ENCODE assay signal across 11 cellular contexts in genomic region chr22:50544746-50545253, GRCh38. TPM values are rescaled to one million over a fixed set of nuclear protein-coding genes. Genes with fewer than 3 reads are reported as not detected.
DNase-seq lines count a peak whose midpoint lies in the region; ATAC-seq and TF ChIP-seq lines count a peak whose summit lies in the region.
"Had no signal": no experiment of that assay in that cellular context is flagged by ENCODE, and none has a peak within 500 bp of the region (broad histone marks: within the 10 kb centered on the region; RNA-seq: fewer than 3 reads in every experiment).

No MANE protein-coding gene starts in this region.

- 81% methylated on average over 5 of the region's 5 CpGs for WGBS in hepatocyte (ENCODE audit: low lambda C conversion rate, missing lambda C conversion rate)
- 67% methylated on average over 5 of the region's 5 CpGs for WGBS in prostate gland

- H3K4me2 ChIP-seq in hepatocyte = peak overlapping the region; percentile 87

- peak overlapping the region; percentile 78 for H2AFZ ChIP-seq in hepatocyte

- H3K9me3 Mint-ChIP-seq in T-helper 2 cell treated with Interferon-gamma antibody and Interleukin-4, amounts not matched to agents 5 μg/mL and 100 μg/mL, for 36 hours = no peaks in the 10 kb centered on the region

- no peaks in the 10 kb centered on the region for H4K20me1 ChIP-seq in hepatocyte (ENCODE audit: insufficient read depth, poor library complexity, severe bottlenecking)

- H3K27ac ChIP-seq in hepatocyte = peak overlapping the region; percentile 71
- peak overlapping the region; percentile 48 for H3K27ac ChIP-seq in upper lobe of right lung
- H3K27ac ChIP-seq in prostate gland = no peak overlapping the region
- H3K27ac ChIP-seq: C4-2B, tibial artery had no signal

- TF ChIP-seq POLR2A in prostate gland (IDR thresholded peaks at IDR 0.05) = no peak

- peak; percentile 25 for ATAC-seq in upper lobe of right lung

- H3K27me3 ChIP-seq in hepatocyte (no peaks in the 10 kb centered on the region), upper lobe of right lung (peaks cover 29% of the 10 kb centered on the region), prostate gland (replicated peaks; ENCODE audit: insufficient read depth) (peaks cover 4% of the 10 kb centered on the region)

- intact Hi-C loops in upper lobe of right lung (cut with DNase I) = no loop called here
- intact Hi-C loops in prostate gland (cut with DNase I) = no loop called here

- H3K79me2 ChIP-seq in hepatocyte = no peaks in the 10 kb centered on the region

- H3K4me3 ChIP-seq in hepatocyte (no peak overlapping the region), upper lobe of right lung (peak overlapping the region; percentile 32), prostate gland (no peak overlapping the region)

- peaks cover 2% of the 10 kb centered on the region for H3K36me3 Mint-ChIP-seq in T-helper 2 cell treated with Interferon-gamma antibody and Interleukin-4, amounts not matched to agents 5 μg/mL and 100 μg/mL, for 36 hours (ENCODE audit: low read depth)

- H3K4me3 Mint-ChIP-seq in T-helper 2 cell treated with Interferon-gamma antibody and Interleukin-4, amounts not matched to agents 5 μg/mL and 100 μg/mL, for 36 hours = peak overlapping the region; percentile 67

- H3K4me1 ChIP-seq in hepatocyte (ENCODE audit: insufficient read depth) (peaks cover 13% of the 10 kb centered on the region), upper lobe of right lung (peaks cover 42% of the 10 kb centered on the region), prostate gland (replicated peaks) (no peaks in the 10 kb centered on the region)

- no peaks in the 10 kb centered on the region for H3K9me3 ChIP-seq in hepatocyte (ENCODE audit: low read depth)
- no peaks in the 10 kb centered on the region for H3K9me3 ChIP-seq in upper lobe of right lung
- H3K9me3 ChIP-seq in prostate gland = no peaks in the 10 kb centered on the region
- H3K9me3 ChIP-seq: tibial artery had no signal

- no peaks in the 10 kb centered on the region for H3K9me2 ChIP-seq in hepatocyte (replicated peaks; ENCODE audit: insufficient read depth)

- peak overlapping the region; percentile 80 for H3K27ac Mint-ChIP-seq in T-helper 2 cell treated with Interferon-gamma antibody and Interleukin-4, amounts not matched to agents 5 μg/mL and 100 μg/mL, for 36 hours

- H3K36me3 ChIP-seq in hepatocyte (replicated peaks; ENCODE audit: insufficient read depth, low read depth) (no peaks in the 10 kb centered on the region), upper lobe of right lung (no peaks in the 10 kb centered on the region), prostate gland (no peaks in the 10 kb centered on the region)
- H3K36me3 ChIP-seq: tibial artery had no signal

- DNase-seq in stimulated activated CD4-positive, alpha-beta T cell treated with anti-CD3 and anti-CD28 coated beads, Interleukin-15, amount 100 ng/mL, for 24 hours = peak; percentile 42
- DNase-seq in stimulated activated CD4-positive, alpha-beta T cell treated with anti-CD3 and anti-CD28 coated beads, Interleukin-4, amount 100 ng/mL, for 1 hour = no peak
- DNase-seq in T-helper 2 cell treated with Interferon-gamma antibody and Interleukin-4, amounts not matched to agents 5 μg/mL and 100 μg/mL, for 36 hours (ENCODE audit: low spot score) = no peak
- DNase-seq in hepatocyte (ENCODE audit: low spot score) (peak; percentile 18), upper lobe of right lung (peak; percentile 86), prostate gland (ENCODE audit: low spot score) (no peak), NCI-H128 (lab: John Stamatoyannopoulos, UW; ENCODE audit: unreplicated experiment) (no peak), dermis blood vessel endothelial cell (no peak)

- TF ChIP-seq CTCF in hepatocyte (IDR thresholded peaks at IDR 0.05; ENCODE audit: poor library complexity) (no peak), upper lobe of right lung (IDR thresholded peaks at IDR 0.05) (no peak), prostate gland (IDR thresholded peaks at IDR 0.05) (no peak)

- H3K4me1 Mint-ChIP-seq in T-helper 2 cell treated with Interferon-gamma antibody and Interleukin-4, amounts not matched to agents 5 μg/mL and 100 μg/mL, for 36 hours (ENCODE audit: low read depth) = peaks cover 45% of the 10 kb centered on the region

- no peaks in the 10 kb centered on the region for H3K27me3 Mint-ChIP-seq in T-helper 2 cell treated with Interferon-gamma antibody and Interleukin-4, amounts not matched to agents 5 μg/mL and 100 μg/mL, for 36 hours (ENCODE audit: low read depth)

RNA-seq across cellular contexts. Expression of gene KLHDC7B, which starts 0.9 kb away (rescaled TPM):
- 0.92 and 1.7 TPM in 2 replicates for total RNA-seq in hepatocyte
- 0.75 and 1.4 TPM in 2 replicates for polyA plus RNA-seq in hepatocyte
- total RNA-seq in upper lobe of right lung = 0.69 TPM
- under 1 TPM in 1 of 2 donors, not detected in 1; 0.62 TPM for total RNA-seq in prostate gland
- not detected in 2 replicates for total RNA-seq in dermis blood vessel endothelial cell
- total RNA-seq: HT1080 had no signal

RNA-seq across cellular contexts. Expression of gene TYMP, which starts 15.0 kb away (rescaled TPM):
- 36.6 and 46.4 TPM in 2 replicates for total RNA-seq in hepatocyte
- 85.7 and 105 TPM in 2 replicates for polyA plus RNA-seq in hepatocyte
- total RNA-seq in upper lobe of right lung = 122 TPM
- 10 to 100 TPM; 35.8 to 42.8 TPM for total RNA-seq in prostate gland
- 28.9 and 53.1 TPM in 2 replicates for total RNA-seq in dermis blood vessel endothelial cell

RNA-seq across cellular contexts. Expression of gene SYCE3, which starts 17.9 kb away (rescaled TPM):
- total RNA-seq in hepatocyte = not detected in 2 replicates
- polyA plus RNA-seq in hepatocyte = 1.4 and 1.5 TPM in 2 replicates
- not detected for total RNA-seq in upper lobe of right lung
- total RNA-seq in prostate gland = 10 to 100 TPM in 1 of 2 donors, not detected in 1; 10.2 TPM
- total RNA-seq in dermis blood vessel endothelial cell = not detected in 2 replicates
- total RNA-seq: HT1080 had no signal

RNA-seq across cellular contexts. Expression of gene SCO2, which starts 19.4 kb away (rescaled TPM):
- total RNA-seq in hepatocyte = 2.0 and 4.1 TPM in 2 replicates
- polyA plus RNA-seq in hepatocyte = 9.7 and 11.2 TPM in 2 replicates
- total RNA-seq in upper lobe of right lung = 3.1 TPM
- 1 to 10 TPM; 1.5 to 8.3 TPM for total RNA-seq in prostate gland
- 2.3 and 5.6 TPM in 2 replicates for total RNA-seq in dermis blood vessel endothelial cell

RNA-seq across cellular contexts. Expression of gene CPT1B, which starts 33.4 kb away (rescaled TPM):
- total RNA-seq in hepatocyte = 24.8 and 27.5 TPM in 2 replicates
- 64.0 and 80.1 TPM in 2 replicates for polyA plus RNA-seq in hepatocyte
- 12.7 TPM for total RNA-seq in upper lobe of right lung
- 10 to 100 TPM; 13.1 to 31.4 TPM for total RNA-seq in prostate gland
- 7.5 and 16.3 TPM in 2 replicates for total RNA-seq in dermis blood vessel endothelial cell

Comparison
In these comparisons a context has a peak if more than half of its experiments do, and no peak if none do; other contexts are left out.
1. DNase-seq: peak in stimulated activated CD4-positive, alpha-beta T cell treated with anti-CD3 and anti-CD28 coated beads, Interleukin-15, amount 100 ng/mL, for 24 hours (single experiment), hepatocyte (single experiment) and upper lobe of right lung (single experiment); none in stimulated activated CD4-positive, alpha-beta T cell treated with anti-CD3 and anti-CD28 coated beads, Interleukin-4, amount 100 ng/mL, for 1 hour (single experiment), T-helper 2 cell treated with Interferon-gamma antibody and Interleukin-4, amounts not matched to agents 5 μg/mL and 100 μg/mL, for 36 hours (single experiment), prostate gland (single experiment), NCI-H128 (single experiment) and dermis blood vessel endothelial cell (single experiment).
2. H3K27ac ChIP-seq: peak in hepatocyte (single experiment) and upper lobe of right lung (single experiment); none in prostate gland (0 of 2).